1 cellular context compared by ENCODE assay signal in the genomic region with DNA sequence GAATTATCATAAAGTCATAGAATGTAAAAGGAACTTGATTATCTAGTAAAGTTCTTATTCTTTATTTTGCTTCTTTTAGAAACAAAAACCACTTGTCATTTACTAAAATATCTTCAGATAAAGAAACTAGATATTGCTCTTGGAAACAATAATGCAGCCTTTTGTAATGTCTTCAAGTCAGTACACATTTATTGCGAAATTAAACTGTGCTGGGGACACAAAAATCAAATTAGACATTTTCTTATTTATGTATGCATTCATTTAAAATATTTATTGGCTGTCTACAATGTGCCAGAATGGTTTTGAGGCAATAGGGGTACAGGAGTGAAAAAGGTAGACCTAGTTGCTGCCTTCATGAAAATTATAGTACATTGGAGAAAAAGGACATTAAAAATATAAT.
A peak's percentile ranks its signal among the peaks of the same experiment; 100 is the strongest.
TF ChIP-seq lines count a peak whose summit lies in the region.

No MANE protein-coding gene starts in this region.

TF ChIP-seq in K562, 482 proteins besides CTCF, POLR2A, EP300 and RAD21:
- no peak for TF ChIP-seq ZNF609 (CRISPR knock-in tag; IDR thresholded peaks at IDR 0.05; ENCODE audit: borderline replicate concordance)
- TF ChIP-seq CEBPB (tag; IDR thresholded peaks at IDR 0.05) = peak; percentile 78
- no peak for TF ChIP-seq JUNB (CRISPR knock-in tag; conservative IDR thresholded peaks at IDR 0.05)
- no peak for TF ChIP-seq NFIC (IDR thresholded peaks at IDR 0.05)
- TF ChIP-seq CEBPG (CRISPR knock-in tag; IDR thresholded peaks at IDR 0.05) = no peak
- peak in 1 of 2 experiments; percentile 75; a peak in 2 of 4 replicates for TF ChIP-seq CEBPG (tag; conservative IDR thresholded peaks at IDR 0.05 in 1 of 2, IDR thresholded peaks at IDR 0.05 in 1 of 2)
- no peak for TF ChIP-seq ZFP91 (CRISPR knock-in tag; IDR thresholded peaks at IDR 0.05)
- no peak for TF ChIP-seq ZNF212 (CRISPR knock-in tag; IDR thresholded peaks at IDR 0.05)
